Comparison of ENCODE assay signal across 8 cellular contexts in genomic region chr13:70014337-70014736, GRCh38.
"Had no signal": no experiment of that assay in that cellular context is flagged by ENCODE, and none has a peak within 500 bp of the region (broad histone marks: within the 10 kb centered on the region; RNA-seq: fewer than 3 reads in every experiment).

No MANE protein-coding gene starts in this region.

- H3K4me2 ChIP-seq: GM23338 had no signal

- H2AFZ ChIP-seq: GM23248, GM23338 had no signal

- H3K4me3 ChIP-seq: GM23248, GM23338, HAP-1 had no signal

- H3K36me3 ChIP-seq: HAP-1 had no signal

- H3K9me3 ChIP-seq: HAP-1 had no signal

- H3K4me1 ChIP-seq: HAP-1 had no signal

- H3K9ac ChIP-seq: GM23248 had no signal

- DNase-seq: GM23248, GOT3, H7, H9, HCEC 1CT, HFFc6 had no signal

- H3K27ac ChIP-seq: GM23248 had no signal
